Comparison of ENCODE assay signal across 8 cellular contexts in the genomic region with DNA sequence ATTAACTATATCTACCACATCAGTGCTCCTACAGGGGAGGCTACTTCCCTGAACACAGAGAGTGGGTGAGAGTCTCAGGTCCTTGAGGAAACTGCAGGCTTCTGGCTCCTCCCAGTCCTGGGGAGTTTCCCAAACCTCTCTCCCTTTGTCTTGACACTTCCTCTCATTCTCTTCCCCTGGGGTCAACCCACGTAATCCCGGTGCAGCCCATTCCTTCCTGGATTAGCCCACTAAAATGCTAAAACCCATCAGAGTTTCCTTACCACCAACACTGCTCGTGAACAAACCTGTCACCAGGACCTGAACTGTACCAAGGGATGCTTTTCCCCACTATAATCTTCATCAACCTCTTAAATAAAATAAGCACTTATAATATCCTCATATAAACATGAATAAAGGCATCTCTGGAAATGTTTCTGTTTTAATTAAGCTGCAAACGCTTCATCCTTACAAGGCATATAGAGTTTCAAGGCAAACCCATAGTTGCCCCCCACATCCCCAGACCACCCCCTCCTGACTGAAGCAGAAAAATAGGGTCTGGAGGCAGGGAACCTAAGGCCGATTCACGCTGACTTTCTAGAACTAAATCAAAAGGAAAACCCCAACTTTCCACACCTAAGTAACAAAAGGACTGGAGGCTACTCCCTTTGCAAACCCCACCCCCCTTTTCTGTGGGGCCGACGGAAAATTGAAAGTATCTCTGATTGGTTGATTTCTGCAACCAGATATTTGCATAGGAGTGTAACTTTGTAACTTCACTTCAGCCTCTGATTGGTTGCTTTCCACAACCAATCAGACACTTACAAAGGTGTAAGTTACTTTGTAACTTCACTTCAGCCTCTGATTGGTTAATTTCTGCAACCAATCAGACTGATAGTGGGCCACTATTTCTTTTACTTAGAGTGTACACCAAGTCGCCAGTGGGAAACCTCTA. TPM values are rescaled to one million over a fixed set of nuclear protein-coding genes. Genes with fewer than 3 reads are reported as not detected.
DNase-seq lines count a peak whose midpoint lies in the region; ATAC-seq and TF ChIP-seq lines count a peak whose summit lies in the region.

No MANE protein-coding gene starts in this region.

- no peak overlapping the region for H3K27ac Mint-ChIP-seq in neural crest cell (ENCODE audit: unreplicated experiment)

- no peaks in the 10 kb centered on the region for H3K9me3 Mint-ChIP-seq in neural crest cell

- DNase-seq in ELR (ENCODE audit: low read depth) (peak; percentile 60), SW480 (ENCODE audit: low spot score) (peak; percentile 63), neural crest cell (ENCODE audit: low read depth, low spot score) (no peak), NCI-H2196 treated with DMSO at 0.1 percent for 48 hours (lab: John Stamatoyannopoulos, UW; ENCODE audit: unreplicated experiment) (no peak), NCI-H187 (lab: John Stamatoyannopoulos, UW) (no peak), 8988T (no peak)
- peak; percentile 5 for DNase-seq in effector CD8-positive, alpha-beta T cell (lab: John Stamatoyannopoulos, UW)

- H3K36me3 Mint-ChIP-seq in neural crest cell (ENCODE audit: low read depth): no peaks in the 10 kb centered on the region

- TF ChIP-seq CTCF in neural crest cell (conservative IDR thresholded peaks at IDR 0.05): no peak

- H3K4me3 Mint-ChIP-seq in neural crest cell: peak overlapping the region; percentile 31

- peaks cover 8% of the 10 kb centered on the region for H3K27me3 Mint-ChIP-seq in neural crest cell (ENCODE audit: low read depth)

- peaks cover 30% of the 10 kb centered on the region for H3K4me1 Mint-ChIP-seq in neural crest cell

- ATAC-seq in HG02610 (IDR thresholded peaks at IDR 0.05; ENCODE audit: unreplicated experiment): peak; percentile 32

RNA-seq across cellular contexts. Expression of a gene that starts 19.0 kb away (rescaled TPM):
- 1,431 and 1,563 TPM in 2 replicates for total RNA-seq in neural crest cell

RNA-seq across cellular contexts. Expression of a gene that starts 43.6 kb away (rescaled TPM):
- total RNA-seq in neural crest cell: 0.84 TPM in 2 replicates

RNA-seq across cellular contexts. Expression of a gene that starts 46.5 kb away (rescaled TPM):
- 57.0 and 61.2 TPM in 2 replicates for total RNA-seq in neural crest cell

Comparison
In these comparisons a context has a peak if more than half of its experiments do, and no peak if none do; other contexts are left out.
1. DNase-seq: peak in ELR (single experiment), SW480 (single experiment) and effector CD8-positive, alpha-beta T cell (single experiment); none in neural crest cell (single experiment), NCI-H2196 treated with DMSO at 0.1 percent for 48 hours (single experiment), NCI-H187 (0 of 2) and 8988T (single experiment).